8 cellular contexts compared by ENCODE assay signal in the genomic region with DNA sequence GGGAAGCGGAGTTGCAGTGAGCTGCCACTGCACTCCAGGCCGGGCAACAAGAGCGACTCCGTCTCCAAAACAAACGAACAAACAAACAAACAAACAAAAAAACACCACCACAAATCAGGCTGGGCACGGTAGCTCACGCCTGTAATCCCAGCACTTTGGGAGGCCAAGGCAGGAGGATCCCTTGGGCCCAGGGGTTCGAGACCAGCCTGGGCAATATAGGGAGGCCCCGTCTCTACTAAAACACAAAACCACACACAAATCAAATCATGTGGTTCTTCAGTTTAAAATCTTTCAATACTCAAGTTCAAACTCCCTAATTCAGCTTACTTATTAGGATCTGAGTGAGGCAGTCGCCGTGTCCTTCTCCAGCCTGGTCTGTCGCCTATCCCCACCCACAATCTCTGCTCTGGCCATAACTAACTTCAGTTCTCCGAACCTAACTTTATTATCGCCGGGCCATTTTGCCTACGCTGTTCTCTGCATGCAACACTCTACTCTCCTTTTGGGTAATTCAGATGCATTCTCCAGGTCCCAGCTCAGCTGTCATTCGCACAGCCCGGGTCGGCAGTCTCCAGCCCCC. TPM values are rescaled to one million over a fixed set of nuclear protein-coding genes. Genes with fewer than 3 reads are reported as not detected.
DNase-seq lines count a peak whose midpoint lies in the region; ATAC-seq and TF ChIP-seq lines count a peak whose summit lies in the region.

No MANE protein-coding gene starts in this region.

- TF ChIP-seq CTCF in tibial artery (IDR thresholded peaks at IDR 0.05) = no peak
- TF ChIP-seq CTCF in GM20000 (IDR thresholded peaks at IDR 0.05; ENCODE audit: extremely low read depth, missing control alignments) = no peak

- H3K9me3 ChIP-seq in tibial artery = no peaks in the 10 kb centered on the region

- H3K27me3 ChIP-seq in tibial artery = no peaks in the 10 kb centered on the region

- H3K4me1 ChIP-seq in tibial artery = peaks cover 0 to 40% (median 27%) of the 10 kb centered on the region in 4 donors

- no peaks in the 10 kb centered on the region for H3K36me3 ChIP-seq in tibial artery

- ATAC-seq in GM18498 (IDR thresholded peaks at IDR 0.05; ENCODE audit: unreplicated experiment) (peak; percentile 7), HG03159 (IDR thresholded peaks at IDR 0.05; ENCODE audit: unreplicated experiment) (peak; percentile 5), left colon (peak; percentile 44)

- peak overlapping the region; percentile 87 to 88 for H3K27ac ChIP-seq in tibial artery

- DNase-seq in amniotic epithelial cell (ENCODE audit: low read depth) (peak; percentile 6), left colon (no peak), tibial artery (no peak), GM20000 (ENCODE audit: low spot score) (no peak), UCSD-AML1 (lab: John Stamatoyannopoulos, UW; ENCODE audit: unreplicated experiment) (no peak), NCI-H345 (lab: John Stamatoyannopoulos, UW) (no peak)

- peak overlapping the region; percentile 93 to 95 for H3K4me3 ChIP-seq in tibial artery

- intact Hi-C loops in left colon (cut with DNase I, micrococcal nuclease) = no loop called here
- intact Hi-C loops in tibial artery (cut with DNase I; ENCODE audit: low total_unique reads) = loop anchor here (5.0 kb wide), 1 partner anchor 184 kb away; the partner anchor contains the start of genes CHP1 and EXD1

RNA-seq across cellular contexts. Expression of gene RTF1, which starts 0.6 kb away (rescaled TPM):
- 10 to 100 TPM; 28.8 to 32.7 TPM for total RNA-seq in left colon

RNA-seq across cellular contexts. Expression of gene NDUFAF1, which starts 14.0 kb away (rescaled TPM):
- 10 to 100 TPM; 11.1 to 13.2 TPM for total RNA-seq in left colon
